In genomic region chr11:78752528-78752927, GRCh38 we compare ENCODE assay signal across 22 cellular contexts.
"Had no signal": no experiment of that assay in that cellular context is flagged by ENCODE, and none has a peak within 500 bp of the region (broad histone marks: within the 10 kb centered on the region; RNA-seq: fewer than 3 reads in every experiment).

No MANE protein-coding gene starts in this region.

- ATAC-seq: effector memory CD8-positive, alpha-beta T cell; esophagus mucosa; gastrocnemius medialis; left lung; left ventricle myocardium superior; lower lobe of right lung; mucosa of descending colon had no signal

- H3K27ac ChIP-seq: colonic mucosa, epithelial cell of prostate, esophagus squamous epithelium, gastrocnemius medialis, heart right ventricle, left lung, lower lobe of right lung had no signal

- H3K27me3 ChIP-seq: colonic mucosa, esophagus squamous epithelium, gastrocnemius medialis had no signal

- H3K4me3 ChIP-seq: colonic mucosa, esophagus squamous epithelium, gastrocnemius medialis, heart right ventricle, left lung, lower lobe of right lung, mucosa of descending colon had no signal

- DNase-seq: colonic mucosa; cortex of kidney; effector CD8-positive, alpha-beta T cell; effector memory CD8-positive, alpha-beta T cell; endodermal cell; erythroblast; esophagus squamous epithelium; foreskin melanocyte; gastrocnemius medialis; glutamatergic neuron; head of caudate nucleus; heart right ventricle; hippocampal formation; left cardiac atrium; left lung; left ventricle myocardium superior; lower lobe of right lung; mesenchymal stem cell; mucosa of descending colon; naive B cell had no signal

- H3K9me3 ChIP-seq: colonic mucosa, esophagus squamous epithelium, gastrocnemius medialis, heart right ventricle, left lung, lower lobe of right lung, mucosa of descending colon had no signal

- H3K4me1 ChIP-seq: colonic mucosa, esophagus squamous epithelium, gastrocnemius medialis, left lung, lower lobe of right lung had no signal

- H3K36me3 ChIP-seq: colonic mucosa, gastrocnemius medialis, heart right ventricle, left lung, lower lobe of right lung had no signal
